29 cellular contexts compared by ENCODE assay signal in the genomic region with DNA sequence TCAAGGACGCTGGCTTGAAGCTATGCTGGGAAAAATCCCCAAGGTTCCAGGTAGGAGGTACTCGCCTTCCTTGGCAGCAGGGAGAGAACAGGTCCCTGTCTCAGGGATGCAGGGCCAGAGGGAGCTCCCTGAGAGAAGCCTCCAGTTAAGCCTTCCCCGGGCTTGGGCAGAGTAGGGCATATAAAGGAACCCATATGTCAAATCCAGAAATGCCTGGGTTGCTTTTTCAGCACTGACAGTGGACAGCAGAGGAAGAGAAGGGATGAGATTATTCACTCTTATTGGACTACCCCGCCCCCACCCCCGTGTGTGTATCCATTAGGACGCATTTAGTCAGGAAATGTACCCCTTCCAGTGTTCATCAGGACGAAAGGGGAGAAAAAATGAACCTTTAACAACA.
DNase-seq lines count a peak whose midpoint lies in the region; ATAC-seq, FAIRE-seq and TF ChIP-seq lines count a peak whose summit lies in the region.
"Had no signal": no experiment of that assay in that cellular context is flagged by ENCODE, and none has a peak within 500 bp of the region (broad histone marks: within the 10 kb centered on the region; RNA-seq: fewer than 3 reads in every experiment).

No MANE protein-coding gene starts in this region.

- ATAC-seq in K562 (no peak), left lung (no peak), GM18870 (IDR thresholded peaks at IDR 0.05; ENCODE audit: unreplicated experiment) (no peak)
- ATAC-seq in natural killer cell treated with Interleukin-12 subunit alpha and Interleukin-12 subunit beta and Interleukin-15 and Interleukin-18, amount 100 ng/mL, for 72 hours: no peak
- ATAC-seq: activated naive CD4-positive, alpha-beta T cell treated with anti-CD3 and anti-CD28 coated beads, Interleukin-2, amount 50 U/mL, for 72 hours; naive thymus-derived CD4-positive, alpha-beta T cell; psoas muscle; T-helper 17 cell had no signal

- DNase-seq in ELF-1 (ENCODE audit: low read depth, low spot score) (peak; percentile 30), K562 (ENCODE audit: extremely low read depth in 1 of 4, low spot score in 3 of 4) (no peak), myocyte (ENCODE audit: low read depth) (peak; percentile 2), left lung (no peak)
- no peak for DNase-seq in natural killer cell treated with Interleukin-12 subunit alpha and Interleukin-12 subunit beta and Interleukin-15 and Interleukin-18, amount 100 ng/mL, for 72 hours (ENCODE audit: low spot score)
- DNase-seq: activated CD4-positive, alpha-beta T cell treated with anti-CD3 and anti-CD28 coated beads for 4 hours; activated effector memory CD4-positive, alpha-beta T cell treated with Interleukin-2 at 50 U/mL for 16 hours; amygdala; C1 segment of cervical spinal cord; Caco-2; DND-41; effector CD4-positive, alpha-beta T cell; midbrain; naive thymus-derived CD4-positive, alpha-beta T cell; NCI-H1436; NCI-H2081; NCI-H526; NK-92 treated with Interleukin-12 subunit alpha and Interleukin-12 subunit beta, amount 100 ng/mL, for 24 hours; occipital lobe; psoas muscle; Right ventricle myocardium superior; stimulated activated CD4-positive, alpha-beta T cell treated with anti-CD3 and anti-CD28 coated beads, Interleukin-4, amount 100 ng/mL, for 24 hours; T-helper 17 cell; thyroid gland had no signal

- TF ChIP-seq POLR2A in K562 (conservative IDR thresholded peaks at IDR 0.05): no peak

- no peak overlapping the region for H3K4me2 ChIP-seq in K562 (ENCODE audit: insufficient read depth, low read length)

- H3K27me3 ChIP-seq in HUES48 (ENCODE audit: control insufficient read depth, insufficient read depth, low read length) (no peaks in the 10 kb centered on the region), K562 (ENCODE audit: control insufficient read depth in 2 of 2, insufficient read depth in 2 of 2, low read length in 2 of 2) (peaks cover 3 to 19% of the 10 kb centered on the region in 2 experiments; a peak in 4 of 5 replicates), left lung (no peaks in the 10 kb centered on the region)
- H3K27me3 ChIP-seq: breast epithelium, thyroid gland had no signal

- intact Hi-C loops in K562 (cut with micrococcal nuclease) (no loop called here), left lung (cut with DNase I) (no loop called here)

- H3K4me1 ChIP-seq in HUES48 (ENCODE audit: control insufficient read depth, insufficient read depth, low read length): peaks cover 13% of the 10 kb centered on the region
- peaks cover 0 to 4% of the 10 kb centered on the region in 2 experiments; a peak in 3 of 5 replicates for H3K4me1 ChIP-seq in K562 (replicated peaks in 1 of 2; ENCODE audit: control insufficient read depth in 2 of 2, insufficient read depth in 2 of 2, low read length in 2 of 2)
- no peaks in the 10 kb centered on the region for H3K4me1 ChIP-seq in left lung
- H3K4me1 ChIP-seq: breast epithelium, Caco-2, psoas muscle, thyroid gland had no signal

- no peaks in the 10 kb centered on the region for H3K79me2 ChIP-seq in K562 (ENCODE audit: control insufficient read depth, insufficient read depth, low read length)

- CTCF ChIA-PET in K562 (lab: Yijun Ruan, JAX; ENCODE audit: low intra/inter-chr PET ratio): no interaction called here

- no peak overlapping the region for H3K27ac Mint-ChIP-seq in natural killer cell treated with Interleukin-12 subunit alpha and Interleukin-12 subunit beta and Interleukin-15 and Interleukin-18, amount 100 ng/mL, for 72 hours
- H3K27ac Mint-ChIP-seq: activated naive CD4-positive, alpha-beta T cell treated with anti-CD3 and anti-CD28 coated beads, Interleukin-2, amount 50 U/mL, for 72 hours; naive thymus-derived CD4-positive, alpha-beta T cell; T-helper 17 cell had no signal

- no peak overlapping the region for H2AFZ ChIP-seq in K562 (ENCODE audit: low read depth, low read length)

- H3K9me3 Mint-ChIP-seq in natural killer cell treated with Interleukin-12 subunit alpha and Interleukin-12 subunit beta and Interleukin-15 and Interleukin-18, amount 100 ng/mL, for 72 hours: no peaks in the 10 kb centered on the region

- H3K4me3 Mint-ChIP-seq in natural killer cell treated with Interleukin-12 subunit alpha and Interleukin-12 subunit beta and Interleukin-15 and Interleukin-18, amount 100 ng/mL, for 72 hours: no peak overlapping the region
- H3K4me3 Mint-ChIP-seq: naive thymus-derived CD4-positive, alpha-beta T cell; T-helper 17 cell had no signal

- no peaks in the 10 kb centered on the region for H3K9me1 ChIP-seq in K562 (ENCODE audit: control insufficient read depth, insufficient read depth, low read length)

- peak overlapping the region; percentile 91 for H3K27ac ChIP-seq in HUES48 (ENCODE audit: low read depth, low read length)
- H3K27ac ChIP-seq in K562 (ENCODE audit: extremely low read depth, low read depth, low read length): no peak overlapping the region
- no peak overlapping the region for H3K27ac ChIP-seq in left lung
- H3K27ac ChIP-seq: breast epithelium, psoas muscle, thyroid gland had no signal

- no TSS peak for BruUV-seq in K562 (replicated peaks; lab: Mats Ljungman, UMichigan)

- no peaks in the 10 kb centered on the region for H3K4me1 Mint-ChIP-seq in natural killer cell treated with Interleukin-12 subunit alpha and Interleukin-12 subunit beta and Interleukin-15 and Interleukin-18, amount 100 ng/mL, for 72 hours (ENCODE audit: low read depth in 2 of 2)
- H3K4me1 Mint-ChIP-seq: T-helper 17 cell had no signal

- no peak for TF ChIP-seq EP300 in K562 (IDR thresholded peaks at IDR 0.05; ENCODE audit: low read length)

- peaks cover 5 to 11% of the 10 kb centered on the region in 2 donors for H3K27me3 Mint-ChIP-seq in natural killer cell treated with Interleukin-12 subunit alpha and Interleukin-12 subunit beta and Interleukin-15 and Interleukin-18, amount 100 ng/mL, for 72 hours

- 0 out of 2 replicates have a peak, but pooled peaks cover 3% of the 10 kb centered on the region for H4K20me1 ChIP-seq in K562 (replicated peaks; ENCODE audit: control insufficient read depth, insufficient read depth, low read length)

- H3K36me3 ChIP-seq in HUES48 (ENCODE audit: control insufficient read depth, insufficient read depth, low read length) (no peaks in the 10 kb centered on the region), K562 (ENCODE audit: control insufficient read depth, insufficient read depth, low read length) (no peaks in the 10 kb centered on the region), left lung (no peaks in the 10 kb centered on the region)
- H3K36me3 ChIP-seq: breast epithelium, thyroid gland had no signal

- H3K36me3 Mint-ChIP-seq in natural killer cell treated with Interleukin-12 subunit alpha and Interleukin-12 subunit beta and Interleukin-15 and Interleukin-18, amount 100 ng/mL, for 72 hours: no peaks in the 10 kb centered on the region
- H3K36me3 Mint-ChIP-seq: activated naive CD4-positive, alpha-beta T cell treated with anti-CD3 and anti-CD28 coated beads, Interleukin-2, amount 50 U/mL, for 72 hours; naive thymus-derived CD4-positive, alpha-beta T cell had no signal

- H3K9me3 ChIP-seq in HUES48 (ENCODE audit: control insufficient read depth, insufficient read depth, low read length): no peaks in the 10 kb centered on the region
- H3K9me3 ChIP-seq in K562 (replicated peaks; ENCODE audit: control insufficient read depth, insufficient read depth, low read depth, low read length): no peaks in the 10 kb centered on the region
- H3K9me3 ChIP-seq in left lung: peaks cover 0 to 11% of the 10 kb centered on the region in 2 donors
- H3K9me3 ChIP-seq: breast epithelium, Caco-2, psoas muscle, thyroid gland had no signal

- H3K9ac ChIP-seq in HUES48 (ENCODE audit: low read depth, low read length) (no peak overlapping the region), K562 (ENCODE audit: insufficient read depth in 1 of 2, low read depth in 2 of 2, low read length in 2 of 2) (no peak overlapping the region)

- TF ChIP-seq CTCF in K562 (IDR thresholded peaks at IDR 0.05 in 2 of 3, conservative IDR thresholded peaks at IDR 0.05 in 1 of 3; ENCODE audit: insufficient read depth in 2 of 3, low read depth in 1 of 3, low read length in 3 of 3) (no peak), left lung (IDR thresholded peaks at IDR 0.05) (no peak)

- no peak for FAIRE-seq in K562 (lab: Jason Lieb, UNC)
- FAIRE-seq: islet of Langerhans had no signal

- in situ Hi-C loops in K562 (cut with MboI): no loop called here

- no peak overlapping the region for H3K4me3 ChIP-seq in HUES48 (ENCODE audit: low read depth, low read length)
- no peak overlapping the region for H3K4me3 ChIP-seq in K562
- H3K4me3 ChIP-seq in left lung: no peak overlapping the region
- H3K4me3 ChIP-seq: breast epithelium, psoas muscle, thyroid gland had no signal

- POLR2A ChIA-PET in K562 (lab: Yijun Ruan, JAX): no interaction called here

- TF ChIP-seq RAD21 in K562 (CRISPR knock-in tag; conservative IDR thresholded peaks at IDR 0.05 in 1 of 2, IDR thresholded peaks at IDR 0.05 in 1 of 2): no peak

- WGBS in K562 (ENCODE audit: insufficient coverage, low coverage, missing lambda C conversion rate): under 1% methylated on average over 7 of the region's 7 CpGs

TF ChIP-seq in K562, 482 proteins besides CTCF, POLR2A, EP300 and RAD21 (continues in another document):
- no peak for TF ChIP-seq NFXL1 (CRISPR knock-in tag; IDR thresholded peaks at IDR 0.05)
- no peak for TF ChIP-seq ZC3H4 (CRISPR knock-in tag; IDR thresholded peaks at IDR 0.05; ENCODE audit: borderline replicate concordance)
- TF ChIP-seq, protein P1, sequence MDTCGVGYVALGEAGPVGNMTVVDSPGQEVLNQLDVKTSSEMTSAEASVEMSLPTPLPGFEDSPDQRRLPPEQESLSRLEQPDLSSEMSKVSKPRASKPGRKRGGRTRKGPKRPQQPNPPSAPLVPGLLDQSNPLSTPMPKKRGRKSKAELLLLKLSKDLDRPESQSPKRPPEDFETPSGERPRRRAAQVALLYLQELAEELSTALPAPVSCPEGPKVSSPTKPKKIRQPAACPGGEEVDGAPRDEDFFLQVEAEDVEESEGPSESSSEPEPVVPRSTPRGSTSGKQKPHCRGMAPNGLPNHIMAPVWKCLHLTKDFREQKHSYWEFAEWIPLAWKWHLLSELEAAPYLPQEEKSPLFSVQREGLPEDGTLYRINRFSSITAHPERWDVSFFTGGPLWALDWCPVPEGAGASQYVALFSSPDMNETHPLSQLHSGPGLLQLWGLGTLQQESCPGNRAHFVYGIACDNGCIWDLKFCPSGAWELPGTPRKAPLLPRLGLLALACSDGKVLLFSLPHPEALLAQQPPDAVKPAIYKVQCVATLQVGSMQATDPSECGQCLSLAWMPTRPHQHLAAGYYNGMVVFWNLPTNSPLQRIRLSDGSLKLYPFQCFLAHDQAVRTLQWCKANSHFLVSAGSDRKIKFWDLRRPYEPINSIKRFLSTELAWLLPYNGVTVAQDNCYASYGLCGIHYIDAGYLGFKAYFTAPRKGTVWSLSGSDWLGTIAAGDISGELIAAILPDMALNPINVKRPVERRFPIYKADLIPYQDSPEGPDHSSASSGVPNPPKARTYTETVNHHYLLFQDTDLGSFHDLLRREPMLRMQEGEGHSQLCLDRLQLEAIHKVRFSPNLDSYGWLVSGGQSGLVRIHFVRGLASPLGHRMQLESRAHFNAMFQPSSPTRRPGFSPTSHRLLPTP (IDR thresholded peaks at IDR 0.05; ENCODE audit: borderline replicate concordance, extremely low read depth, insufficient read length): no peak
- peak; percentile 50; the same call in 1 of the 2 replicates for TF ChIP-seq MIER1 (IDR thresholded peaks at IDR 0.05; ENCODE audit: low read depth)
- TF ChIP-seq HMG20B (CRISPR knock-in tag; IDR thresholded peaks at IDR 0.05): no peak
- no peak for TF ChIP-seq GABPB2 (CRISPR knock-in tag; conservative IDR thresholded peaks at IDR 0.05)

Comparison
In these comparisons a context has a peak if more than half of its experiments do, and no peak if none do; other contexts are left out.
1. DNase-seq: peak in ELF-1 (single experiment) and myocyte (single experiment); none in K562 (0 of 4), left lung (0 of 2) and natural killer cell treated with Interleukin-12 subunit alpha and Interleukin-12 subunit beta and Interleukin-15 and Interleukin-18, amount 100 ng/mL, for 72 hours (single experiment).